8 cellular contexts compared by ENCODE assay signal in the genomic region with DNA sequence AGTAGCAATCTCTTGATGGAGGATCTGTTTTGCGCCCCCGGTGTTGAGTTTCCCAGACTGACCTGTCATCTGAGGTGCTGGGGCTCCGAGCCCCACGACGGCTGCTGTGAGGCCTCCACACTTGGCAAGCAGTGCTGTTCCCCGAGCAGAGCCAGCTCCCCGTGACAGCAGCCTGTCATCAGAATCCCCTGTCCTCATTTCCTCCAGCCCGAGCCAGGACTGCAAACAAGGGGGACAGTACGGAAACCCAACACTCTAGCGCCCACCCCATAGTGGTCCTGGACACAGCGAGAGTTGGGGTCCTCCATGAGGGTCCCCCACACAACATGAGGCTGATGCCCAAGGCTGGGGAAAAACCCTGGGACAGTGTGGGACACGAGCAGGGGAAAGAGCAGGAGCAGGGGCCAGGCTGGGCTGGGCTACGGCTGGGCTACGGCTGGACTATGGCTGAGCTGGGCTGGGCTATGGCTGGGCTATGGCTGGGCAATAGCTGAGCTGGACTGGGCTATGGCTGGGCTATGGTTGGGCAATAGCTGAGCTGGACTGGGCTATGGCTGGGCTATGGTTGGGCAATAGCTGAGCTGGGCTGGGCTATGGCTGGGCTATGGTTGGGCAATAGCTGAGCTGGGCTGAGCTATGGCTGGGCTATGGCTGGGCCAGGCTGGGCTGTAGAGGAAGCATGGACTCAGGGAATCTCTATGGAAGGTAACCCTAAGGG. TPM values are rescaled to one million over a fixed set of nuclear protein-coding genes. Genes with fewer than 3 reads are reported as not detected.
DNase-seq lines count a peak whose midpoint lies in the region; TF ChIP-seq lines count a peak whose summit lies in the region.
"Had no signal": no experiment of that assay in that cellular context is flagged by ENCODE, and none has a peak within 500 bp of the region (broad histone marks: within the 10 kb centered on the region; RNA-seq: fewer than 3 reads in every experiment).

No MANE protein-coding gene starts in this region.

- no peak for TF ChIP-seq CTCF in left ventricle myocardium inferior (IDR thresholded peaks at IDR 0.05; ENCODE audit: borderline replicate concordance)

- H3K9ac ChIP-seq in adipocyte (ENCODE audit: low read length), result peak overlapping the region; percentile 71
- peak overlapping the region in 2 of 5 donors; percentile 4 to 43 for H3K9ac ChIP-seq in subcutaneous abdominal adipose tissue (ENCODE audit: low read length in 5 of 5)

- intact Hi-C loops in left ventricle myocardium inferior (cut with micrococcal nuclease), result no loop called here

- H3K9me3 ChIP-seq in adipocyte (ENCODE audit: control insufficient read depth, low read length), result no peaks in the 10 kb centered on the region
- no peaks in the 10 kb centered on the region for H3K9me3 ChIP-seq in left ventricle myocardium inferior (replicated peaks)
- H3K9me3 ChIP-seq in subcutaneous abdominal adipose tissue (ENCODE audit: control insufficient read depth in 5 of 5, low read length in 5 of 5), result no peaks in the 10 kb centered on the region

- H3K4me1 ChIP-seq in adipocyte (ENCODE audit: control insufficient read depth, insufficient read depth, low read length), result peaks cover 12% of the 10 kb centered on the region
- peaks cover 55% of the 10 kb centered on the region for H3K4me1 ChIP-seq in left ventricle myocardium inferior
- H3K4me1 ChIP-seq in subcutaneous abdominal adipose tissue (ENCODE audit: control insufficient read depth in 5 of 5, insufficient read depth in 5 of 5, low read length in 5 of 5), result peaks cover 3 to 59% (median 36%) of the 10 kb centered on the region in 5 donors

- H3K27ac ChIP-seq in left ventricle myocardium inferior (replicated peaks) (peak overlapping the region; percentile 94), subcutaneous abdominal adipose tissue (ENCODE audit: low read depth, low read length) (peak overlapping the region; percentile 41)

- DNase-seq in HK-2 (ENCODE audit: unreplicated experiment), result peak; percentile 58
- DNase-seq in adipocyte (ENCODE audit: low read depth), result peak; percentile 58
- DNase-seq in left ventricle myocardium inferior, result peak; percentile 43
- DNase-seq in H7, result no peak
- DNase-seq in activated effector memory CD4-positive, alpha-beta T cell treated with anti-CD3 and anti-CD28 coated beads, Interleukin-2, amount 50 U/mL, for 16 hours, result no peak
- DNase-seq in putamen (ENCODE audit: low spot score), result no peak
- DNase-seq: activated naive CD4-positive, alpha-beta T cell had no signal

- H3K4me3 ChIP-seq in adipocyte (ENCODE audit: low read length), result peak overlapping the region; percentile 49
- no peak overlapping the region for H3K4me3 ChIP-seq in left ventricle myocardium inferior
- no peak overlapping the region for H3K4me3 ChIP-seq in subcutaneous abdominal adipose tissue (ENCODE audit: low read depth in 1 of 5, low read length in 5 of 5)
- H3K4me3 ChIP-seq in H7 (ENCODE audit: insufficient read depth, low read depth, low read length), result no peak overlapping the region

- H3K27me3 ChIP-seq in adipocyte (replicated peaks; ENCODE audit: control insufficient read depth, insufficient read depth, low read length) (no peaks in the 10 kb centered on the region), left ventricle myocardium inferior (ENCODE audit: low read depth) (peaks cover 7% of the 10 kb centered on the region), subcutaneous abdominal adipose tissue (ENCODE audit: control insufficient read depth in 5 of 5, insufficient read depth in 4 of 5, low read length in 5 of 5) (no peaks in the 10 kb centered on the region), H7 (ENCODE audit: control insufficient read depth, insufficient read depth, low read length) (no peaks in the 10 kb centered on the region)

- no peaks in the 10 kb centered on the region for H3K36me3 ChIP-seq in adipocyte (ENCODE audit: control insufficient read depth, insufficient read depth, low read length, severe bottlenecking)
- H3K36me3 ChIP-seq in left ventricle myocardium inferior, result peaks cover 7% of the 10 kb centered on the region
- H3K36me3 ChIP-seq in subcutaneous abdominal adipose tissue (ENCODE audit: control insufficient read depth in 5 of 5, insufficient read depth in 5 of 5, low read length in 5 of 5), result peaks cover 0 to 9% (median 0%) of the 10 kb centered on the region in 5 donors
- H3K36me3 ChIP-seq in H7 (replicated peaks; ENCODE audit: control insufficient read depth, insufficient read depth, low read length), result no peaks in the 10 kb centered on the region

RNA-seq across cellular contexts. Expression of a gene that starts 1.5 kb away (rescaled TPM):
- 17.3 TPM for total RNA-seq in left ventricle myocardium inferior
- total RNA-seq in H7 (2014; rRNA removed; shearing (Covaris generic)), result 0.04 and 0.10 TPM in 2 replicates

RNA-seq across cellular contexts. Expression of a gene that starts 21.8 kb away (rescaled TPM):
- 0.44 TPM for total RNA-seq in left ventricle myocardium inferior
- 8.8 and 11.2 TPM in 2 replicates for total RNA-seq in H7 (2014; rRNA removed; shearing (Covaris generic))

RNA-seq across cellular contexts. Expression of a gene that starts 36.8 kb away (rescaled TPM):
- not detected for total RNA-seq in left ventricle myocardium inferior
- total RNA-seq in H7 (2014; rRNA removed; shearing (Covaris generic)), result 0.81 and 1.5 TPM in 2 replicates

Comparison
In these comparisons a context has a peak if more than half of its experiments do, and no peak if none do; other contexts are left out.
1. DNase-seq: peak in HK-2 (single experiment), adipocyte (single experiment) and left ventricle myocardium inferior (single experiment); none in H7 (single experiment), activated effector memory CD4-positive, alpha-beta T cell treated with anti-CD3 and anti-CD28 coated beads, Interleukin-2, amount 50 U/mL, for 16 hours (single experiment) and putamen (single experiment).
2. RNA of a gene that starts 1.5 kb away (total RNA-seq): 17.3 TPM in left ventricle myocardium inferior (single experiment); 0.04 to 0.10 TPM in H7; every median in the first group is over 10 times any median in the second.